In the genomic region with DNA sequence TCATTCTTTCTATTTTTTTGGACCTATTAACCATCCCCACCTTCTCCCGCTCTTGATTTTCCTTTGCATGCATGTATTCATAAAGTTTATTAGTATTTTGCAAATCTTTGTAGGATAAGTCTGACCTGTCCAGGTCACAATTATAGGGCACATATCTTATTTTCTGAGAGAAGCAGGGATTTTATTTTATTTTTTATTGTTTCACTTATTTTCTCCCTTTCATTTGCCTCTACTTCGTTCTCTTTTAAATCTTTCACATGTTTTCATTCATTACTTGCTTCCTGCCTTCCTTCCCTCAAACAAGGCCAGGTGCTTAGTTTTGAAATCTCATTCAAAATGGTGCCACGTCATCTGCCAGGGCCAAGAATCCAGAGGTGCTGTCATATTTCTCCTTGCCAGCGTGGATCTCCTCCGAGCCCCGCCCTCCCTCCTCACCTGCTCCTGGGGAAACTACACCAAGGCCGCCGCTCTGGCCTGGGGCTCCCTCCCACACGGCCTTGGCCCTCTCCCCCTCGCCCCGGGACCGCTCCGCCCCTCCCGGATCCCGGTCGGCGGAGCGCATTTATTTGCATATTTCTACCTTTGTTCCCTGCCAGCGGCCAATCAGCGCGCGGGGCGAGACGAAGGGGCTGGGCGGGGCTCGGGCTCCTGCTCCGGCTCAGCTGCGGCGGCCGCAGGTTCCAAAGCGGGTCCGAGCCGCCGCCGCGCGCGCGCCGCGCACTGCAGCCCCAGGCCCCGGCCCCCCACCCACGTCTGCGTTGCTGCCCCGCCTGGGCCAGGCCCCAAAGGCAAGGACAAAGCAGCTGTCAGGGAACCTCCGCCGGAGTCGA, we compare ENCODE assay signal across 8 cellular contexts. TPM values are rescaled to one million over a fixed set of nuclear protein-coding genes. Genes with fewer than 3 reads are reported as not detected.
DNase-seq lines count a peak whose midpoint lies in the region; ATAC-seq and TF ChIP-seq lines count a peak whose summit lies in the region.

A gene (plus strand): TSS at position 654 of the 830 bp plus-strand sequence. CDS start 213 bp downstream, outside the sequence.

- peak within 1 kb of the TSS; percentile 73 to 79 for H3K27ac ChIP-seq in left lung

- no peaks in the 10 kb centered on the region for H3K9me3 ChIP-seq in left lung

- H3K4me3 ChIP-seq in left lung = peak within 1 kb of the TSS; percentile 65 to 89

- ATAC-seq in GM18520 (IDR thresholded peaks at IDR 0.05; ENCODE audit: unreplicated experiment) = peak; percentile 56
- peak; percentile 87 for ATAC-seq in HG03439 (IDR thresholded peaks at IDR 0.05; ENCODE audit: unreplicated experiment)
- ATAC-seq in left lung = peak; percentile 92
- ATAC-seq in HG02840 (IDR thresholded peaks at IDR 0.05; ENCODE audit: low FRiP score, unreplicated experiment) = no peak

- DNase-seq in NCI-H460 (ENCODE audit: extremely low read depth, low read depth) = peak; percentile 85
- peak; percentile 21 to 33 for DNase-seq in activated CD4-positive, alpha-beta T cell treated with anti-CD3 and anti-CD28 coated beads for 4 hours
- DNase-seq in dermis microvascular lymphatic vessel endothelial cell (ENCODE audit: low read depth in 2 of 2) = peak in 1 of 2 donors; percentile 85
- peak; percentile 91 to 96 for DNase-seq in left lung
- DNase-seq in stimulated activated CD4-positive, alpha-beta T cell treated with anti-CD3 and anti-CD28 coated beads, Interleukin-2, amount 100 ng/mL, for 24 hours = peak; percentile 52 to 75

- H3K4me1 ChIP-seq in left lung = peaks cover 0 to 12% of the 10 kb centered on the region in 2 donors

- no peak for TF ChIP-seq CTCF in left lung (IDR thresholded peaks at IDR 0.05)

- intact Hi-C loops in left lung (cut with DNase I) = no loop called here

- H3K27me3 ChIP-seq in left lung = peaks cover 0 to 20% of the 10 kb centered on the region in 2 donors

- no peaks in the 10 kb centered on the region for H3K36me3 ChIP-seq in left lung

RNA-seq across cellular contexts. Expression of the gene that starts here (rescaled TPM):
- 31.4 and 37.3 TPM in 2 replicates for total RNA-seq in NCI-H460 (2014; rRNA removed; shearing (Covaris generic))
- polyA plus RNA-seq in NCI-H460 (2014; cell fraction: nucleus; rRNA removed) = 34.5 and 41.4 TPM in 2 replicates
- total RNA-seq in dermis microvascular lymphatic vessel endothelial cell (37.7 and 42.6 TPM in 2 replicates), left lung (100 to 1,000 TPM; 121 to 266 TPM)
